18 cellular contexts compared by ENCODE assay signal in genomic region chr2:8168007-8168717, GRCh38.
A peak's percentile ranks its signal among the peaks of the same experiment; 100 is the strongest.
DNase-seq lines count a peak whose midpoint lies in the region; ATAC-seq and TF ChIP-seq lines count a peak whose summit lies in the region.
"Had no signal": no experiment of that assay in that cellular context is flagged by ENCODE, and none has a peak within 500 bp of the region (broad histone marks: within the 10 kb centered on the region; RNA-seq: fewer than 3 reads in every experiment).

No MANE protein-coding gene starts in this region.

- H3K4me1 Mint-ChIP-seq in activated CD4-positive, alpha-beta T cell treated with anti-CD3 and anti-CD28 coated beads, Interleukin-2, amount 10 ng/mL, durations not matched to agents 24 days and 14 days = peaks cover 10% of the 10 kb centered on the region
- H3K4me1 Mint-ChIP-seq in activated naive CD8-positive, alpha-beta T cell treated with anti-CD3 and anti-CD28 coated beads, Interleukin-2, amount 50 U/mL, for 24 hours = peaks cover 13% of the 10 kb centered on the region
- peaks cover 24 to 31% of the 10 kb centered on the region in 2 donors for H3K4me1 Mint-ChIP-seq in natural killer cell treated with Interleukin-12 subunit alpha and Interleukin-12 subunit beta and Interleukin-15 and Interleukin-18, amount 100 ng/mL, for 72 hours (ENCODE audit: low read depth in 2 of 2)

- ATAC-seq in GM18867 (IDR thresholded peaks at IDR 0.05; ENCODE audit: unreplicated experiment) (peak; percentile 42), GM21619 (IDR thresholded peaks at IDR 0.05; ENCODE audit: unreplicated experiment) (no peak)
- ATAC-seq in activated naive CD8-positive, alpha-beta T cell treated with anti-CD3 and anti-CD28 coated beads, Interleukin-2, amount 50 U/mL, for 24 hours = peak; percentile 80
- ATAC-seq in natural killer cell treated with Interleukin-12 subunit alpha and Interleukin-12 subunit beta and Interleukin-15 and Interleukin-18, amount 100 ng/mL, for 72 hours = peak; percentile 85 to 90

- intact Hi-C loops in activated CD4-positive, alpha-beta T cell treated with anti-CD3 and anti-CD28 coated beads, Interleukin-2, amount 10 ng/mL, durations not matched to agents 24 days and 14 days (cut with micrococcal nuclease) = loop anchor here (1.0 to 5.0 kb wide), 4 partner anchors 13 to 741 kb away; no protein-coding TSS in a partner anchor
- intact Hi-C loops in esophagus squamous epithelium (cut with DNase I) = no loop called here

- no peak overlapping the region for H3K27ac ChIP-seq in esophagus squamous epithelium
- H3K27ac ChIP-seq: RWPE1 had no signal

- no peak overlapping the region for H3K4me3 ChIP-seq in esophagus squamous epithelium

- no peaks in the 10 kb centered on the region for H3K4me1 ChIP-seq in esophagus squamous epithelium
- H3K4me1 ChIP-seq: Caco-2 had no signal

- H3K27me3 Mint-ChIP-seq in activated CD4-positive, alpha-beta T cell treated with anti-CD3 and anti-CD28 coated beads, Interleukin-2, amount 10 ng/mL, durations not matched to agents 24 days and 14 days = no peaks in the 10 kb centered on the region
- H3K27me3 Mint-ChIP-seq in activated naive CD8-positive, alpha-beta T cell treated with anti-CD3 and anti-CD28 coated beads, Interleukin-2, amount 50 U/mL, for 24 hours = no peaks in the 10 kb centered on the region
- H3K27me3 Mint-ChIP-seq in natural killer cell treated with Interleukin-12 subunit alpha and Interleukin-12 subunit beta and Interleukin-15 and Interleukin-18, amount 100 ng/mL, for 72 hours = no peaks in the 10 kb centered on the region

- 77 to 79% methylated on average over 8 of the region's 8 CpGs for WGBS in esophagus squamous epithelium, 2 donors

- no peak for TF ChIP-seq CTCF in esophagus squamous epithelium (IDR thresholded peaks at IDR 0.05)

- no peak for DNase-seq in activated CD4-positive, alpha-beta T cell treated with anti-CD3 and anti-CD28 coated beads, Interleukin-2, amount 10 ng/mL, durations not matched to agents 24 days and 14 days
- DNase-seq in activated CD4-positive, alpha-beta T cell treated with anti-CD3 and anti-CD28 coated beads for 4 hours = no peak
- no peak for DNase-seq in activated naive CD8-positive, alpha-beta T cell treated with anti-CD3 and anti-CD28 coated beads, Interleukin-2, amount 50 U/mL, for 24 hours
- DNase-seq in natural killer cell treated with Interleukin-12 subunit alpha and Interleukin-12 subunit beta and Interleukin-15 and Interleukin-18, amount 100 ng/mL, for 72 hours (ENCODE audit: low spot score) = no peak
- no peak for DNase-seq in esophagus squamous epithelium (lab: John Stamatoyannopoulos, UW)
- DNase-seq in NCI-H1048 (lab: John Stamatoyannopoulos, UW) = no peak
- DNase-seq: C1 segment of cervical spinal cord; Caco-2; KG1; NCI-H1092 treated with DMSO at 0.1 percent for 48 hours; NCI-H1694; NCI-H2107; NCI-H69; NK-92 treated with Interleukin-12 subunit alpha and Interleukin-12 subunit beta, amount 100 ng/mL, for 24 hours; OCI-M1 had no signal

- H3K27me3 ChIP-seq in esophagus squamous epithelium = no peaks in the 10 kb centered on the region

- no peaks in the 10 kb centered on the region for H3K36me3 ChIP-seq in esophagus squamous epithelium

- peak overlapping the region; percentile 77 for H3K27ac Mint-ChIP-seq in activated CD4-positive, alpha-beta T cell treated with anti-CD3 and anti-CD28 coated beads, Interleukin-2, amount 10 ng/mL, durations not matched to agents 24 days and 14 days
- H3K27ac Mint-ChIP-seq in activated naive CD8-positive, alpha-beta T cell treated with anti-CD3 and anti-CD28 coated beads, Interleukin-2, amount 50 U/mL, for 24 hours = peak overlapping the region; percentile 70
- peak overlapping the region; percentile 76 to 93 for H3K27ac Mint-ChIP-seq in natural killer cell treated with Interleukin-12 subunit alpha and Interleukin-12 subunit beta and Interleukin-15 and Interleukin-18, amount 100 ng/mL, for 72 hours

- H3K9me3 Mint-ChIP-seq in activated CD4-positive, alpha-beta T cell treated with anti-CD3 and anti-CD28 coated beads, Interleukin-2, amount 10 ng/mL, durations not matched to agents 24 days and 14 days = peaks cover 9% of the 10 kb centered on the region
- H3K9me3 Mint-ChIP-seq in activated naive CD8-positive, alpha-beta T cell treated with anti-CD3 and anti-CD28 coated beads, Interleukin-2, amount 50 U/mL, for 24 hours = no peaks in the 10 kb centered on the region
- H3K9me3 Mint-ChIP-seq in natural killer cell treated with Interleukin-12 subunit alpha and Interleukin-12 subunit beta and Interleukin-15 and Interleukin-18, amount 100 ng/mL, for 72 hours = no peaks in the 10 kb centered on the region

- H3K4me3 Mint-ChIP-seq in activated CD4-positive, alpha-beta T cell treated with anti-CD3 and anti-CD28 coated beads, Interleukin-2, amount 10 ng/mL, durations not matched to agents 24 days and 14 days = no peak overlapping the region
- H3K4me3 Mint-ChIP-seq in activated naive CD8-positive, alpha-beta T cell treated with anti-CD3 and anti-CD28 coated beads, Interleukin-2, amount 50 U/mL, for 24 hours = no peak overlapping the region
- peak overlapping the region; percentile 40 for H3K4me3 Mint-ChIP-seq in natural killer cell treated with Interleukin-12 subunit alpha and Interleukin-12 subunit beta and Interleukin-15 and Interleukin-18, amount 100 ng/mL, for 72 hours

- H3K9me3 ChIP-seq in esophagus squamous epithelium = no peaks in the 10 kb centered on the region
- H3K9me3 ChIP-seq: Caco-2 had no signal

- no peaks in the 10 kb centered on the region for H3K36me3 Mint-ChIP-seq in activated CD4-positive, alpha-beta T cell treated with anti-CD3 and anti-CD28 coated beads, Interleukin-2, amount 10 ng/mL, durations not matched to agents 24 days and 14 days (ENCODE audit: low read depth)
- no peaks in the 10 kb centered on the region for H3K36me3 Mint-ChIP-seq in activated naive CD8-positive, alpha-beta T cell treated with anti-CD3 and anti-CD28 coated beads, Interleukin-2, amount 50 U/mL, for 24 hours (ENCODE audit: low read depth)
- H3K36me3 Mint-ChIP-seq in natural killer cell treated with Interleukin-12 subunit alpha and Interleukin-12 subunit beta and Interleukin-15 and Interleukin-18, amount 100 ng/mL, for 72 hours = no peaks in the 10 kb centered on the region

- TF ChIP-seq POLR2A in esophagus squamous epithelium (IDR thresholded peaks at IDR 0.05) = no peak
